In the genomic region with DNA sequence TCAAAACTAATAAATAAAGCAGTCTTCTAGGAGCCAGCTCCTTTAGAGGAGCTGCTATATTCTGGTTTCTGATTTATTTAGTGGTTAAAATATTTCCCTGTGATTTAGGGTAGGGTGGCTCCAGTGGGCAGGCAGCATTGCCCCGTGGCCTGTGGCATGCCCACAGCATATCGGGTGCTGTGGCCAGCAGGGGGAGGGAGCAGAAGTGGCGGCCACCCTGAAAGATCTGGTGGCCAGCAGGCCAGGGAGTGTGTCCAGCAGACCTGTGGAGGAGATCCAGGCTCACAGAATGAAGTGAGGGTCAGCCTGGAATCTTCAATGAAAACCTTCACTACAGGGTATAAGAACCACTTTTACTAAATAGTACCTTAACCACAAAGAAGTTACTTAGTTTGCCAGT, we compare ENCODE assay signal across 14 cellular contexts.
DNase-seq lines count a peak whose midpoint lies in the region; ATAC-seq and TF ChIP-seq lines count a peak whose summit lies in the region.
"Had no signal": no experiment of that assay in that cellular context is flagged by ENCODE, and none has a peak within 500 bp of the region (broad histone marks: within the 10 kb centered on the region; RNA-seq: fewer than 3 reads in every experiment).

No MANE protein-coding gene starts in this region.

- H3K4me3 Mint-ChIP-seq in activated CD4-positive, alpha-beta memory T cell treated with anti-CD3 and anti-CD28 coated beads for 36 hours, result no peak overlapping the region
- H3K4me3 Mint-ChIP-seq: H9 had no signal

- no peaks in the 10 kb centered on the region for H3K9me3 Mint-ChIP-seq in activated CD4-positive, alpha-beta memory T cell treated with anti-CD3 and anti-CD28 coated beads for 36 hours
- H3K9me3 Mint-ChIP-seq: H9 had no signal

- no peaks in the 10 kb centered on the region for H3K27me3 Mint-ChIP-seq in activated CD4-positive, alpha-beta memory T cell treated with anti-CD3 and anti-CD28 coated beads for 36 hours

- POLR2A ChIA-PET in BJ (lab: Charles Lee), result no interaction called here
- POLR2A ChIA-PET in activated CD4-positive, alpha-beta memory T cell treated with anti-CD3 and anti-CD28 coated beads for 36 hours (lab: Charles Lee), result no interaction called here

- H3K4me3 ChIP-seq in BJ (ENCODE audit: low read depth, low read length) (no peak overlapping the region), brain microvascular endothelial cell (ENCODE audit: low read depth, low read length) (no peak overlapping the region)
- H3K4me3 ChIP-seq: K562 had no signal

- H3K27ac Mint-ChIP-seq in activated CD4-positive, alpha-beta memory T cell treated with anti-CD3 and anti-CD28 coated beads for 36 hours, result no peak overlapping the region
- H3K27ac Mint-ChIP-seq: H9 had no signal

- 0 out of 2 replicates have a peak, but pooled peaks have one; percentile 6 for TF ChIP-seq CTCF in BJ (IDR thresholded peaks at IDR 0.05; ENCODE audit: insufficient read depth, low read depth, low read length)
- TF ChIP-seq CTCF in brain microvascular endothelial cell (IDR thresholded peaks at IDR 0.05; ENCODE audit: low read depth, low read length, missing control alignments), result peak; percentile 23
- no peak for TF ChIP-seq CTCF in omental fat pad (IDR thresholded peaks at IDR 0.05)

- no peak overlapping the region for H3K27ac ChIP-seq in brain microvascular endothelial cell

- in situ Hi-C loops in brain microvascular endothelial cell (cut with HindIII; ENCODE audit: low pct_ligation_motif_present, low sequenced_read_pairs), result no loop called here

- H3K4me1 Mint-ChIP-seq in activated CD4-positive, alpha-beta memory T cell treated with anti-CD3 and anti-CD28 coated beads for 36 hours (ENCODE audit: low read depth), result no peaks in the 10 kb centered on the region

- H3K27me3 ChIP-seq in BJ (ENCODE audit: control insufficient read depth, insufficient read depth, low read length), result no peaks in the 10 kb centered on the region
- H3K27me3 ChIP-seq in brain microvascular endothelial cell (replicated peaks), result no peaks in the 10 kb centered on the region

- H3K36me3 Mint-ChIP-seq in activated CD4-positive, alpha-beta memory T cell treated with anti-CD3 and anti-CD28 coated beads for 36 hours, result no peaks in the 10 kb centered on the region

- DNase-seq in BJ (ENCODE audit: low read depth) (no peak), HT-29 (ENCODE audit: low spot score) (peak; percentile 7), brain microvascular endothelial cell (no peak), omental fat pad (ENCODE audit: low spot score) (no peak), NCI-H1436 treated with DMSO at 0.1 percent for 48 hours (lab: John Stamatoyannopoulos, UW) (no peak)
- DNase-seq in activated CD4-positive, alpha-beta memory T cell treated with anti-CD3 and anti-CD28 coated beads for 36 hours, result no peak
- no peak for DNase-seq in activated CD4-positive, alpha-beta T cell treated with anti-CD3 and anti-CD28 coated beads, Interleukin-2, amount 50 U/mL, for 1 hour
- DNase-seq in activated CD8-positive, alpha-beta memory T cell treated with anti-CD3 and anti-CD28 coated beads, Interleukin-2, amount 50 U/mL, for 48 hours, result no peak
- DNase-seq: H9, NCI-H1048, NCI-H226, NCI-H524 treated with DMSO at 0.1 percent for 48 hours, SHP77 had no signal

- intact Hi-C loops in activated CD4-positive, alpha-beta memory T cell treated with anti-CD3 and anti-CD28 coated beads for 36 hours (cut with micrococcal nuclease), result loop anchor here (10.0 kb wide), 2 partner anchors 166 to 244 kb away; no protein-coding TSS in a partner anchor

- H3K36me3 ChIP-seq in BJ (ENCODE audit: control insufficient read depth, insufficient read depth, low read length) (no peaks in the 10 kb centered on the region), brain microvascular endothelial cell (replicated peaks) (no peaks in the 10 kb centered on the region)

- ATAC-seq in omental fat pad (ENCODE audit: low FRiP score), result peak; percentile 37
- ATAC-seq: K562 had no signal

- CTCF ChIA-PET in BJ (lab: Yijun Ruan, JAX), result interaction anchor here (1.4 kb wide), 1 partner anchor 164 kb away, joined by 3 read pairs; no protein-coding TSS in a partner anchor
- CTCF ChIA-PET in activated CD4-positive, alpha-beta memory T cell treated with anti-CD3 and anti-CD28 coated beads for 36 hours (lab: Charles Lee), result interaction anchor here (0.9 kb wide), 1 partner anchor 9 kb away, joined by 4 read pairs; no protein-coding TSS in a partner anchor

Comparison
In these comparisons a context has a peak if more than half of its experiments do, and no peak if none do; other contexts are left out.
1. CTCF ChIP-seq: peak in BJ (single experiment) and brain microvascular endothelial cell (single experiment); none in omental fat pad (0 of 3).